Comparison of ENCODE assay signal across 1 cellular context in genomic region chr19:10915511-10916091, GRCh38.
TF ChIP-seq lines count a peak whose summit lies in the region.

No MANE protein-coding gene starts in this region.

TF ChIP-seq in SK-N-SH, 30 proteins besides CTCF, POLR2A, EP300 and RAD21:
- TF ChIP-seq RXRA (IDR thresholded peaks at IDR 0.05; ENCODE audit: borderline replicate concordance, low read depth) (no peak), SIN3A (IDR thresholded peaks at IDR 0.05; ENCODE audit: borderline replicate concordance, low read depth, low read length) (peak; percentile 37; the same call in 1 of the 2 replicates), MAX (IDR thresholded peaks at IDR 0.05; ENCODE audit: low read depth) (peak; percentile 87), POLR2AphosphoS5 (IDR thresholded peaks at IDR 0.05; ENCODE audit: low read depth, low read length) (peak; percentile 48; the same call in 1 of the 2 replicates), TAF1 (IDR thresholded peaks at IDR 0.05; ENCODE audit: borderline replicate concordance, low read depth, low read length) (0 out of 2 replicates have a peak, but pooled peaks have one; percentile 38), NFIC (IDR thresholded peaks at IDR 0.05; ENCODE audit: borderline replicate concordance) (peak; percentile 19; the same call in 1 of the 2 replicates), FOXM1 (IDR thresholded peaks at IDR 0.05; ENCODE audit: low read depth) (no peak), TCF12 (IDR thresholded peaks at IDR 0.05) (peak; percentile 99), FOSL2 (IDR thresholded peaks at IDR 0.05; ENCODE audit: borderline replicate concordance, low read depth) (peak; percentile 81; the same call in 1 of the 2 replicates), JUND (IDR thresholded peaks at IDR 0.05) (peak; percentile 32; the same call in 1 of the 2 replicates)
- TF ChIP-seq, protein P1, sequence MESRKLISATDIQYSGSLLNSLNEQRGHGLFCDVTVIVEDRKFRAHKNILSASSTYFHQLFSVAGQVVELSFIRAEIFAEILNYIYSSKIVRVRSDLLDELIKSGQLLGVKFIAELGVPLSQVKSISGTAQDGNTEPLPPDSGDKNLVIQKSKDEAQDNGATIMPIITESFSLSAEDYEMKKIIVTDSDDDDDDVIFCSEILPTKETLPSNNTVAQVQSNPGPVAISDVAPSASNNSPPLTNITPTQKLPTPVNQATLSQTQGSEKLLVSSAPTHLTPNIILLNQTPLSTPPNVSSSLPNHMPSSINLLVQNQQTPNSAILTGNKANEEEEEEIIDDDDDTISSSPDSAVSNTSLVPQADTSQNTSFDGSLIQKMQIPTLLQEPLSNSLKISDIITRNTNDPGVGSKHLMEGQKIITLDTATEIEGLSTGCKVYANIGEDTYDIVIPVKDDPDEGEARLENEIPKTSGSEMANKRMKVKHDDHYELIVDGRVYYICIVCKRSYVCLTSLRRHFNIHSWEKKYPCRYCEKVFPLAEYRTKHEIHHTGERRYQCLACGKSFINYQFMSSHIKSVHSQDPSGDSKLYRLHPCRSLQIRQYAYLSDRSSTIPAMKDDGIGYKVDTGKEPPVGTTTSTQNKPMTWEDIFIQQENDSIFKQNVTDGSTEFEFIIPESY (IDR thresholded peaks at IDR 0.05; ENCODE audit: borderline replicate concordance, low read depth) = no peak
- TF ChIP-seq, protein P2, sequence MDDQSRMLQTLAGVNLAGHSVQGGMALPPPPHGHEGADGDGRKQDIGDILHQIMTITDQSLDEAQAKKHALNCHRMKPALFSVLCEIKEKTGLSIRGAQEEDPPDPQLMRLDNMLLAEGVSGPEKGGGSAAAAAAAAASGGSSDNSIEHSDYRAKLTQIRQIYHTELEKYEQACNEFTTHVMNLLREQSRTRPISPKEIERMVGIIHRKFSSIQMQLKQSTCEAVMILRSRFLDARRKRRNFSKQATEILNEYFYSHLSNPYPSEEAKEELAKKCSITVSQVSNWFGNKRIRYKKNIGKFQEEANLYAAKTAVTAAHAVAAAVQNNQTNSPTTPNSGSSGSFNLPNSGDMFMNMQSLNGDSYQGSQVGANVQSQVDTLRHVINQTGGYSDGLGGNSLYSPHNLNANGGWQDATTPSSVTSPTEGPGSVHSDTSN (IDR thresholded peaks at IDR 0.05) = no peak
